In genomic region chr19:49490287-49491029, GRCh38 we compare ENCODE assay signal across 6 cellular contexts. TPM values are rescaled to one million over a fixed set of nuclear protein-coding genes. Genes with fewer than 3 reads are reported as not detected.
A peak's percentile ranks its signal among the peaks of the same experiment; 100 is the strongest.
DNase-seq lines count a peak whose midpoint lies in the region; ATAC-seq and TF ChIP-seq lines count a peak whose summit lies in the region.
"Had no signal": no experiment of that assay in that cellular context is flagged by ENCODE, and none has a peak within 500 bp of the region (broad histone marks: within the 10 kb centered on the region; RNA-seq: fewer than 3 reads in every experiment).

No MANE protein-coding gene starts in this region.

- peak overlapping the region; percentile 92 for H3K27ac Mint-ChIP-seq in activated naive CD8-positive, alpha-beta T cell treated with anti-CD3 and anti-CD28 coated beads, Interleukin-2, amount 10 ng/mL, durations not matched to agents 7 days and 5 days

- no peaks in the 10 kb centered on the region for H3K27me3 Mint-ChIP-seq in activated naive CD8-positive, alpha-beta T cell treated with anti-CD3 and anti-CD28 coated beads, Interleukin-2, amount 10 ng/mL, durations not matched to agents 7 days and 5 days

- H3K4me3 Mint-ChIP-seq in activated naive CD8-positive, alpha-beta T cell treated with anti-CD3 and anti-CD28 coated beads, Interleukin-2, amount 10 ng/mL, durations not matched to agents 7 days and 5 days = peak overlapping the region; percentile 92

- no peaks in the 10 kb centered on the region for H3K27me3 ChIP-seq in AG04450 (ENCODE audit: control insufficient read depth, insufficient read depth, low read length)

- H3K4me1 Mint-ChIP-seq in activated naive CD8-positive, alpha-beta T cell treated with anti-CD3 and anti-CD28 coated beads, Interleukin-2, amount 10 ng/mL, durations not matched to agents 7 days and 5 days = peaks cover 39% of the 10 kb centered on the region

- POLR2A ChIA-PET in AG04450 (lab: Yijun Ruan, JAX) = interaction anchor here (0.6 kb wide), 1 partner anchor 174 kb away, joined by 4 read pairs; no protein-coding TSS in a partner anchor
- POLR2A ChIA-PET in activated naive CD8-positive, alpha-beta T cell treated with anti-CD3 and anti-CD28 coated beads, Interleukin-2, amount 10 ng/mL, durations not matched to agents 7 days and 5 days (lab: Charles Lee) = interaction anchor here (0.9 kb wide), 1 partner anchor 15 kb away, joined by 3 read pairs; no protein-coding TSS in a partner anchor

- H3K36me3 Mint-ChIP-seq in activated naive CD8-positive, alpha-beta T cell treated with anti-CD3 and anti-CD28 coated beads, Interleukin-2, amount 10 ng/mL, durations not matched to agents 7 days and 5 days = peaks cover 64% of the 10 kb centered on the region

- no peaks in the 10 kb centered on the region; the same call in 1 of the 2 replicates for H3K9me3 ChIP-seq in AG04450 (ENCODE audit: control insufficient read depth, insufficient read depth, low read length)

- no peak for ATAC-seq in activated naive CD8-positive, alpha-beta T cell treated with anti-CD3 and anti-CD28 coated beads, Interleukin-2, amount 10 ng/mL, durations not matched to agents 7 days and 5 days (ENCODE audit: low read depth)
- ATAC-seq in HG03280 (IDR thresholded peaks at IDR 0.05; ENCODE audit: unreplicated experiment) = no peak

- no peak for TF ChIP-seq CTCF in AG04450 (IDR thresholded peaks at IDR 0.05; ENCODE audit: low read depth, low read length)

- H3K9me3 Mint-ChIP-seq in activated naive CD8-positive, alpha-beta T cell treated with anti-CD3 and anti-CD28 coated beads, Interleukin-2, amount 10 ng/mL, durations not matched to agents 7 days and 5 days = no peaks in the 10 kb centered on the region

- DNase-seq in AG04450 (ENCODE audit: low read depth, low spot score) (no peak), Kasumi-1 (lab: John Stamatoyannopoulos, UW) (no peak)
- DNase-seq in activated naive CD8-positive, alpha-beta T cell treated with anti-CD3 and anti-CD28 coated beads, Interleukin-2, amount 10 ng/mL, durations not matched to agents 7 days and 5 days = no peak
- DNase-seq: DMS79, NCI-H524 treated with DMSO at 0.1 percent for 48 hours had no signal

- peak overlapping the region; percentile 58 for H3K27ac ChIP-seq in AG04450 (ENCODE audit: low read depth, low read length)

- peak overlapping the region; percentile 96 for H3K4me3 ChIP-seq in AG04450 (ENCODE audit: low read depth, low read length)

- CTCF ChIA-PET in AG04450 (lab: Charles Lee) = no interaction called here

RNA-seq across cellular contexts. Expression of gene RPL13A, which starts 3.0 kb away (rescaled TPM):
- polyA plus RNA-seq in AG04450 (2011; rRNA removed) = 3,816 and 4,938 TPM in 2 replicates
- 1,026 and 1,599 TPM in 2 replicates for polyA minus RNA-seq in AG04450 (2011; rRNA and poly(A)+ RNA removed)
- total RNA-seq in activated naive CD8-positive, alpha-beta T cell treated with anti-CD3 and anti-CD28 coated beads, Interleukin-2, amount 10 ng/mL, durations not matched to agents 7 days and 5 days = 1,000 to 10,000 TPM; 2,936 to 3,173 TPM

RNA-seq across cellular contexts. Expression of gene RPS11, which starts 5.8 kb away (rescaled TPM):
- polyA plus RNA-seq in AG04450 (2011; rRNA removed) = 1,562 and 2,122 TPM in 2 replicates
- 912 and 1,125 TPM in 2 replicates for polyA minus RNA-seq in AG04450 (2011; rRNA and poly(A)+ RNA removed)
- total RNA-seq in activated naive CD8-positive, alpha-beta T cell treated with anti-CD3 and anti-CD28 coated beads, Interleukin-2, amount 10 ng/mL, durations not matched to agents 7 days and 5 days = 1,000 to 10,000 TPM; 2,412 to 2,445 TPM

RNA-seq across cellular contexts. Expression of gene FLT3LG, which starts 16.4 kb away (rescaled TPM):
- 3.7 and 5.9 TPM in 2 replicates for polyA plus RNA-seq in AG04450 (2011; rRNA removed)
- polyA minus RNA-seq in AG04450 (2011; rRNA and poly(A)+ RNA removed) = 0.87 and 1.9 TPM in 2 replicates
- total RNA-seq in activated naive CD8-positive, alpha-beta T cell treated with anti-CD3 and anti-CD28 coated beads, Interleukin-2, amount 10 ng/mL, durations not matched to agents 7 days and 5 days = 100 to 1,000 TPM; 250 to 282 TPM

RNA-seq across cellular contexts. Expression of gene FCGRT, which starts 22.0 kb away (rescaled TPM):
- 46.1 and 68.1 TPM in 2 replicates for polyA plus RNA-seq in AG04450 (2011; rRNA removed)
- 21.6 and 22.1 TPM in 2 replicates for polyA minus RNA-seq in AG04450 (2011; rRNA and poly(A)+ RNA removed)
- 10 to 100 TPM; 19.8 to 24.4 TPM for total RNA-seq in activated naive CD8-positive, alpha-beta T cell treated with anti-CD3 and anti-CD28 coated beads, Interleukin-2, amount 10 ng/mL, durations not matched to agents 7 days and 5 days

RNA-seq across cellular contexts. Expression of gene RCN3, which starts 37.3 kb away (rescaled TPM):
- 14.7 and 29.4 TPM in 2 replicates for polyA plus RNA-seq in AG04450 (2011; rRNA removed)
- 7.7 and 9.4 TPM in 2 replicates for polyA minus RNA-seq in AG04450 (2011; rRNA and poly(A)+ RNA removed)
- total RNA-seq in activated naive CD8-positive, alpha-beta T cell treated with anti-CD3 and anti-CD28 coated beads, Interleukin-2, amount 10 ng/mL, durations not matched to agents 7 days and 5 days = 1 to 10 TPM; 1.6 to 2.4 TPM
